1 cellular context compared by ENCODE assay signal in genomic region chr3:33075996-33076395, GRCh38.
TF ChIP-seq lines count a peak whose summit lies in the region.

No MANE protein-coding gene starts in this region.

TF ChIP-seq in IMR-90, 13 proteins besides CTCF, POLR2A, EP300 and RAD21:
- TF ChIP-seq SMC3 (IDR thresholded peaks at IDR 0.05; ENCODE audit: low read depth, low read length) = no peak
- TF ChIP-seq USF2 (IDR thresholded peaks at IDR 0.05; ENCODE audit: low read depth, low read length) = no peak
- TF ChIP-seq MAFK (IDR thresholded peaks at IDR 0.05; ENCODE audit: low read depth, low read length) = no peak
- no peak for TF ChIP-seq BHLHE40 (IDR thresholded peaks at IDR 0.05; ENCODE audit: low read depth, low read length)
- TF ChIP-seq CEBPB (IDR thresholded peaks at IDR 0.05; ENCODE audit: low read depth, low read length) = no peak
- no peak for TF ChIP-seq RFX5 (IDR thresholded peaks at IDR 0.05; ENCODE audit: low read depth, low read length)
- no peak for TF ChIP-seq ELK1 (IDR thresholded peaks at IDR 0.05; ENCODE audit: borderline replicate concordance, low read depth, low read length)
- TF ChIP-seq MAZ (IDR thresholded peaks at IDR 0.05; ENCODE audit: borderline replicate concordance, low read depth, low read length) = no peak
- no peak for TF ChIP-seq MXI1 (IDR thresholded peaks at IDR 0.05; ENCODE audit: borderline replicate concordance, low read depth, low read length)
- no peak for TF ChIP-seq RCOR1 (IDR thresholded peaks at IDR 0.05; ENCODE audit: insufficient replicate concordance, low read length)
- TF ChIP-seq FOS (IDR thresholded peaks at IDR 0.05; ENCODE audit: low read depth, low read length) = no peak
- no peak for TF ChIP-seq CHD1 (IDR thresholded peaks at IDR 0.05; ENCODE audit: low read depth, low read length)
- TF ChIP-seq NFE2L2 (IDR thresholded peaks at IDR 0.05; ENCODE audit: low read depth, low read length) = no peak
TF ChIP-seq in IMR-90: peak in this region for 0.
